Comparison of ENCODE assay signal across 8 cellular contexts in the genomic region with DNA sequence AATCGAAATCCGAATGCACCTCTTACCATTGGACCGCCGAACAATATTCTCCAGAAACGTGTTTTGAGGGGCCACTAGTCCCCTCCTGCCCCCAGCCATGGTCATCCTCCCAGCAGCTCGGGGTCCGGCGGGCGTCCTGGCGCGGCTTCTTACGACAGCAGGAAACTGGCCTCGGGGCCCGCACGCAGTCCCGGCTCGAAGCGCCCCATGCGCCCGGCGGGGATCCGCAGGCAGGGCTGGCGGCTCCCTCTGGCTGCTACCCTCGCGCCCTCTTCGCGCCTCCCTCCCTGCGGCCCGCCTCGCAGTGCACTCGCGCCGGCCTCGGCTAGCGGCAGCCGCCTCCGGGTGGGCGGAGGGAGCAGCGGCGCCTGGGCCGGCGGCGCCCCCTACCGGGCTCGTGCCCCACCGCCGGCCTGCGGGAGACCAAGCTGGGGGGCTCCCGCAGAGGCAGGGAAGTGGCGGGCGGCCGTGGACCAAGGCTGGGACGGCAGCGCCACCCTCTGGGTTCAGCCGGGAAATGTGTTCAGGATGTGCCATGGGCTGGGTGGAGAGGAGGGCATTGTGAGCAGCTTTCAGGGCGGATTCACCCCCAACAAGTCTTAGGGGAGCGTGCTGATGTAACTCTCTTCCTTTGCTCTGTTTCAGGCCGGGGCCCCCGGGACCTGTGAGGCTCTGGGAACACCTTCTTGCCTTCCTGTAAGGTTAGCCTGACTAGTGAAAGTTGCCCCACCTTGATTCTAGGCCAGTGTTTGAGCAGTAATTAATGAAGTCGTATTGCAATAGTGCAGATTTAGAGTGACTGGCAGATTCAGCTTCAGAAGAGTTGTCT. TPM values are rescaled to one million over a fixed set of nuclear protein-coding genes. Genes with fewer than 3 reads are reported as not detected.
A peak's percentile ranks its signal among the peaks of the same experiment; 100 is the strongest.
DNase-seq lines count a peak whose midpoint lies in the region; ATAC-seq and TF ChIP-seq lines count a peak whose summit lies in the region.

Gene KCNH1, minus strand, starts transcription at position 308 of the 829 bp plus-strand sequence. Its CDS starts 203 bp downstream, at position 105.

- H3K4me2 ChIP-seq in trophoblast cell (ENCODE audit: low read length): peak within 1 kb of the TSS; percentile 95

- H3K36me3 Mint-ChIP-seq in activated naive CD4-positive, alpha-beta T cell treated with anti-CD3 and anti-CD28 coated beads, Interleukin-2, amount 50 U/mL, for 72 hours: no peaks in the 10 kb centered on the region

- peaks cover 43% of the 10 kb centered on the region for H3K27me3 ChIP-seq in HAP-1 (ENCODE audit: low read depth)
- H3K27me3 ChIP-seq in trophoblast cell (ENCODE audit: insufficient read depth, low read length): peaks cover 14% of the 10 kb centered on the region
- peaks cover 0 to 28% of the 10 kb centered on the region in 2 donors for H3K27me3 ChIP-seq in tibial artery

- DNase-seq in GDM1 (lab: John Stamatoyannopoulos, UW): peak; percentile 75
- peak; percentile 74 to 91 for DNase-seq in HAP-1 (ENCODE audit: low spot score in 2 of 2)
- DNase-seq in M059J (ENCODE audit: low read depth): peak; percentile 88
- DNase-seq in SK-N-MC (ENCODE audit: low read depth, low spot score): no peak
- peak; percentile 78 to 84 for DNase-seq in activated naive CD4-positive, alpha-beta T cell treated with anti-CD3 and anti-CD28 coated beads, Interleukin-2, amount 50 U/mL, for 72 hours (ENCODE audit: low spot score in 2 of 2)
- peak; percentile 88 to 98 (median 94) for DNase-seq in head of caudate nucleus
- peak; percentile 39 to 71 for DNase-seq in trophoblast cell
- peak; percentile 66 to 74 for DNase-seq in tibial artery

- no peak within 1 kb of the TSS for H3K4ac ChIP-seq in trophoblast cell (ENCODE audit: low read depth, low read length)

- no peak within 1 kb of the TSS for H2BK120ac ChIP-seq in trophoblast cell (ENCODE audit: insufficient read depth, low read length, poor library complexity)

- in situ Hi-C loops in HAP-1 (cut with MboI; ENCODE audit: low sequenced_read_pairs): loop anchor here (10.0 to 25.0 kb wide), 3 partner anchors 547 to 719 kb away; no protein-coding TSS in a partner anchor

- H3K18ac ChIP-seq in trophoblast cell (ENCODE audit: low read length): no peak within 1 kb of the TSS

- intact Hi-C loops in head of caudate nucleus (cut with DNase I) (loop anchor here (2.0 to 10.0 kb wide), 3 partner anchors 549 to 729 kb away; no protein-coding TSS in a partner anchor), tibial artery (cut with DNase I; ENCODE audit: low total_unique reads) (no loop called here)

- peak; percentile 91 to 96 for ATAC-seq in activated naive CD4-positive, alpha-beta T cell treated with anti-CD3 and anti-CD28 coated beads, Interleukin-2, amount 50 U/mL, for 72 hours

- no peak within 1 kb of the TSS for H2AFZ ChIP-seq in trophoblast cell (ENCODE audit: insufficient read depth, low read length, poor library complexity)

- H3K79me2 ChIP-seq in trophoblast cell (ENCODE audit: control insufficient read depth, insufficient read depth, low read length, poor library complexity): no peaks in the 10 kb centered on the region

- H3K36me3 ChIP-seq in HAP-1 (replicated peaks) (no peaks in the 10 kb centered on the region), SK-N-MC (ENCODE audit: insufficient read depth, low read length) (no peaks in the 10 kb centered on the region), trophoblast cell (ENCODE audit: control insufficient read depth in 1 of 2, insufficient read depth in 2 of 2, low read length in 2 of 2) (no peaks in the 10 kb centered on the region), tibial artery (no peaks in the 10 kb centered on the region)

- no peak within 1 kb of the TSS for H3K27ac Mint-ChIP-seq in activated naive CD4-positive, alpha-beta T cell treated with anti-CD3 and anti-CD28 coated beads, Interleukin-2, amount 50 U/mL, for 72 hours

- no peak within 1 kb of the TSS for H3K14ac ChIP-seq in trophoblast cell (ENCODE audit: low read length)

- no peak within 1 kb of the TSS for H2AK5ac ChIP-seq in trophoblast cell (ENCODE audit: low read length)

- no peak within 1 kb of the TSS for H3K27ac ChIP-seq in SK-N-MC
- no peak within 1 kb of the TSS for H3K27ac ChIP-seq in trophoblast cell (ENCODE audit: low read depth, low read length)
- H3K27ac ChIP-seq in tibial artery: no peak within 1 kb of the TSS

- H3K9me3 ChIP-seq in HAP-1 (no peaks in the 10 kb centered on the region), SK-N-MC (ENCODE audit: low read depth, low read length) (no peaks in the 10 kb centered on the region), trophoblast cell (ENCODE audit: insufficient read depth, low read depth, low read length) (peaks cover 2% of the 10 kb centered on the region), tibial artery (no peaks in the 10 kb centered on the region)

- H3K9me3 Mint-ChIP-seq in activated naive CD4-positive, alpha-beta T cell treated with anti-CD3 and anti-CD28 coated beads, Interleukin-2, amount 50 U/mL, for 72 hours: no peaks in the 10 kb centered on the region

- no CpG with 5 or more reads among the region's 60 CpGs for WGBS in trophoblast cell (ENCODE audit: extremely low coverage, insufficient coverage, insufficient read length)

- H3K9ac ChIP-seq in SK-N-MC (ENCODE audit: insufficient read length) (no peak within 1 kb of the TSS), trophoblast cell (ENCODE audit: low read length) (peak within 1 kb of the TSS; percentile 50)

- no peak within 1 kb of the TSS for H4K12ac ChIP-seq in trophoblast cell (ENCODE audit: low read depth, low read length)

- no peak within 1 kb of the TSS for H4K8ac ChIP-seq in trophoblast cell (ENCODE audit: low read depth, low read length)

- H3K79me1 ChIP-seq in trophoblast cell (ENCODE audit: low read length): no peaks in the 10 kb centered on the region

- TF ChIP-seq CTCF in tibial artery (IDR thresholded peaks at IDR 0.05): peak; percentile 73 to 77

- H3K4me1 ChIP-seq in HAP-1 (no peaks in the 10 kb centered on the region), trophoblast cell (ENCODE audit: control insufficient read depth in 1 of 2, insufficient read depth in 2 of 2, low read length in 2 of 2) (peaks cover 5 to 6% of the 10 kb centered on the region in 2 experiments), tibial artery (peaks cover 0 to 22% (median 16%) of the 10 kb centered on the region in 4 donors)

- H2BK12ac ChIP-seq in trophoblast cell (ENCODE audit: low read length): no peak within 1 kb of the TSS

- no peak within 1 kb of the TSS for H2BK5ac ChIP-seq in trophoblast cell (ENCODE audit: low read depth, low read length, poor library complexity)

- H3K23ac ChIP-seq in trophoblast cell (ENCODE audit: low read length): no peak within 1 kb of the TSS

- no peak within 1 kb of the TSS for H3K4me3 ChIP-seq in HAP-1
- peak within 1 kb of the TSS; percentile 72 for H3K4me3 ChIP-seq in SK-N-MC
- peak within 1 kb of the TSS; percentile 64 for H3K4me3 ChIP-seq in trophoblast cell (ENCODE audit: low read depth, low read length)
- peak within 1 kb of the TSS; percentile 39 to 54 for H3K4me3 ChIP-seq in tibial artery

- H4K91ac ChIP-seq in trophoblast cell (ENCODE audit: low read depth, low read length): no peak within 1 kb of the TSS

RNA-seq across cellular contexts. Expression of gene KCNH1, which starts in this region (rescaled TPM):
- total RNA-seq in M059J (2014; rRNA removed; shearing (Covaris generic)): 2.8 and 3.2 TPM in 2 replicates
- total RNA-seq in activated naive CD4-positive, alpha-beta T cell treated with anti-CD3 and anti-CD28 coated beads, Interleukin-2, amount 50 U/mL, for 72 hours: not detected
- 0.38 and 0.40 TPM in 2 replicates for polyA plus RNA-seq in trophoblast cell (2013)

Comparison
In these comparisons a context has a peak if more than half of its experiments do, and no peak if none do; other contexts are left out.
1. Peak in DNase-seq and ATAC-seq in activated naive CD4-positive, alpha-beta T cell treated with anti-CD3 and anti-CD28 coated beads, Interleukin-2, amount 50 U/mL, for 72 hours; RNA of the gene not detected or under 1 TPM.